8 cellular contexts compared by ENCODE assay signal in the genomic region with DNA sequence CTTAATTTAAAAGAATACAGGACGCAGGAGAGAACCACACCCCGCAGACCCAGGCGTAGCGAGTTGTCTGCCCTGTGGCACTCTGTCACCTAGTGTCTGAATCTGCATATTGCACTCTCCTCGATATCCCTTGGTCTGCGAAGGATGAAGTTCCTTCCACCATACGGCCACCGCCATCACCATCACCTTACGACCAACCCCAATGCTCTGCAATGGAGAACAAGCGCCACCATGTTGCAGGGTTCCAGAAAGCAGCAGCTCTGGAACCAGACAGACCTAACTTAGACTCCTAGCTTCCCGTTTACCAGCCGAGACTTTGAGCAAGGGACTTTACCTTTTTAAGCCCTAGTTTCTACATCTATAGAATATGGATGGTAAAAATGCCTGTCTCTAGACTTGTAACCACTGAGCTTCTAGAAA.
DNase-seq lines count a peak whose midpoint lies in the region; ATAC-seq and TF ChIP-seq lines count a peak whose summit lies in the region.

No MANE protein-coding gene starts in this region.

- no peaks in the 10 kb centered on the region for H3K36me3 ChIP-seq in SK-N-MC (ENCODE audit: insufficient read depth, low read length)
- no peaks in the 10 kb centered on the region for H3K36me3 ChIP-seq in right lobe of liver
- no peaks in the 10 kb centered on the region for H3K36me3 ChIP-seq in subcutaneous abdominal adipose tissue (ENCODE audit: control insufficient read depth in 5 of 5, insufficient read depth in 5 of 5, low read length in 5 of 5)

- TF ChIP-seq POLR2A in right lobe of liver (IDR thresholded peaks at IDR 0.05) = no peak

- 25% methylated on average over 10 of the region's 12 CpGs for WGBS in right lobe of liver (ENCODE audit: insufficient coverage, low coverage, low lambda C conversion rate, missing lambda C conversion rate)

- no peak overlapping the region for H3K9ac ChIP-seq in SK-N-MC (ENCODE audit: insufficient read length)
- H3K9ac ChIP-seq in subcutaneous abdominal adipose tissue (ENCODE audit: low read length in 5 of 5) = peak overlapping the region in 1 of 5 donors; percentile 52

- H3K9me3 ChIP-seq in SK-N-MC (ENCODE audit: low read depth, low read length) (no peaks in the 10 kb centered on the region), right lobe of liver (no peaks in the 10 kb centered on the region), subcutaneous abdominal adipose tissue (ENCODE audit: control insufficient read depth in 5 of 5, low read length in 5 of 5) (no peaks in the 10 kb centered on the region)

- H3K4me1 ChIP-seq in right lobe of liver (no peaks in the 10 kb centered on the region), subcutaneous abdominal adipose tissue (ENCODE audit: control insufficient read depth in 5 of 5, insufficient read depth in 5 of 5, low read length in 5 of 5) (peaks cover 0 to 2% (median 0%) of the 10 kb centered on the region in 5 donors)

- H3K27ac ChIP-seq in SK-N-MC (no peak overlapping the region), right lobe of liver (no peak overlapping the region), subcutaneous abdominal adipose tissue (ENCODE audit: low read depth, low read length) (no peak overlapping the region)

- ATAC-seq in GM21423 (IDR thresholded peaks at IDR 0.05; ENCODE audit: unreplicated experiment) (peak; percentile 87), right lobe of liver (peak; percentile 91 to 99 (median 97))

- H3K4me3 ChIP-seq in LNCaP clone FGC (ENCODE audit: low read depth, low read length) (no peak overlapping the region), SK-N-MC (no peak overlapping the region), right lobe of liver (no peak overlapping the region), subcutaneous abdominal adipose tissue (ENCODE audit: low read depth in 1 of 5, low read length in 5 of 5) (peak overlapping the region; percentile 21 to 62 (median 50))

- intact Hi-C loops in right lobe of liver (cut with DNase I) = loop anchor here in 1 of 2 donors (5.0 kb wide), 1 partner anchor 152 kb away; no protein-coding TSS in a partner anchor

- DNase-seq in DMS114 treated with DMSO at 0.1 percent for 48 hours (lab: John Stamatoyannopoulos, UW; ENCODE audit: unreplicated experiment) = peak; percentile 83
- peak; percentile 74 for DNase-seq in LNCaP clone FGC (ENCODE audit: low read depth)
- peak; percentile 12 for DNase-seq in SK-N-MC (ENCODE audit: low read depth, low spot score)
- DNase-seq in cerebellar cortex (ENCODE audit: low spot score) = peak; percentile 85
- peak in 2 of 3 donors; percentile 51 to 63 for DNase-seq in right lobe of liver
- DNase-seq in SK-N-DZ (ENCODE audit: low spot score) = no peak

- TF ChIP-seq CTCF in LNCaP clone FGC (IDR thresholded peaks at IDR 0.05; ENCODE audit: control insufficient read depth, extremely low read depth, insufficient read depth) (peak; percentile 95), right lobe of liver (IDR thresholded peaks at IDR 0.05) (peak; percentile 80 to 89 (median 87))

- H3K27me3 ChIP-seq in right lobe of liver (no peaks in the 10 kb centered on the region), subcutaneous abdominal adipose tissue (ENCODE audit: control insufficient read depth in 5 of 5, insufficient read depth in 4 of 5, low read length in 5 of 5) (peaks cover 0 to 3% (median 0%) of the 10 kb centered on the region in 5 donors)

Comparison
In these comparisons a context has a peak if more than half of its experiments do, and no peak if none do; other contexts are left out.
1. H3K4me3 ChIP-seq: peak in subcutaneous abdominal adipose tissue (5 of 5); none in LNCaP clone FGC (single experiment), SK-N-MC (single experiment) and right lobe of liver (0 of 3).